11 cellular contexts compared by ENCODE assay signal in the genomic region with DNA sequence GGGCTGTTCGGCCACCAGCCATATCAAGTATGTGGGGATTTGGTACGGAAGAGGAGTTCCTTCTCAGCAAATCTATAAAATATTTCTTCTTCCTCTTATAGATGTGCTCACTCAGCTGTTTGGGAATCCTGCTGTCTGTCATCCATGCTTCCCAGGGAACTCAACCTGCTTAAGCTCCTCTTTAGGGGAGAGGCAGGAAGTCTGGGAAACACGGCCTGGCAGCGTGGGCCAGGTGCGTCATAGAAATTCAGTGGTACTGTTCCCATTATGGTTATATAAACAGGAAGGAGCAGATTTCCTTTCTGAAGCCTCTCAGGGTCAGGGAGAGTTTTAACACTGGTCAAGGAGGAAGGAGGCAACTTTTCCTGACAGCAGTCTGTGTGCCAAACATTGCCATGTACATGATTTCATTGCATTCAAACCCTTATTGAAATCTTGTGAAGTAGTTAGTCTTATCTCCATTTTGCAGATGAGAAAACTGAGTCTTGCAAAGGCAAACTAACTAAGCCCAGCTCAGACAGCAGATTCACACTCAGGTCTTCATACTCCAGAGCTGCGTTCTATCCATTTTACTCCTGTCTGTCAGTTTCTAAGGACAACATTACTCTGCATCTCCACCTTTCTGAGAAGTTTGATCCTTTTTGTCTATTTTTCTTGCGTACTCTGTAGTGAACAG. TPM values are rescaled to one million over a fixed set of nuclear protein-coding genes. Genes with fewer than 3 reads are reported as not detected.
DNase-seq lines count a peak whose midpoint lies in the region; ATAC-seq, FAIRE-seq and TF ChIP-seq lines count a peak whose summit lies in the region.
"Had no signal": no experiment of that assay in that cellular context is flagged by ENCODE, and none has a peak within 500 bp of the region (broad histone marks: within the 10 kb centered on the region; RNA-seq: fewer than 3 reads in every experiment).

No MANE protein-coding gene starts in this region.

- no peak for TF ChIP-seq POLR2A in A549 (IDR thresholded peaks at IDR 0.05; ENCODE audit: low read length)

- peak in 1 of 2 experiments; percentile 60 for DNase-seq in A549 (ENCODE audit: low read depth in 1 of 2, low spot score in 1 of 2)
- peak; percentile 31 for DNase-seq in NCI-H146 treated with DMSO at 0.1 percent for 48 hours (lab: John Stamatoyannopoulos, UW; ENCODE audit: unreplicated experiment)
- peak; percentile 57 for DNase-seq in choroid plexus epithelial cell (ENCODE audit: low read depth)
- peak in 1 of 2 donors; percentile 40 for DNase-seq in left lung
- DNase-seq in activated effector memory CD4-positive, alpha-beta T cell treated with Interleukin-2 at 50 U/mL for 16 hours: no peak
- DNase-seq: CD4-positive, alpha-beta T cell had no signal

- peaks cover 0 to 7% of the 10 kb centered on the region in 2 donors for H3K27me3 ChIP-seq in left lung

- peak overlapping the region; percentile 50 for H3K4me2 ChIP-seq in A549

- H3K27ac ChIP-seq in A549 (peak overlapping the region; percentile 67 to 78), left lung (peak overlapping the region in 1 of 2 donors; percentile 68)
- H3K27ac ChIP-seq: HL-60 had no signal

- H3K36me3 ChIP-seq in left lung: no peaks in the 10 kb centered on the region

- ATAC-seq in A549: peak in 1 of 2 experiments; percentile 13; a peak in 3 of 6 replicates
- ATAC-seq in left lung: peak; percentile 46
- no peak for ATAC-seq in HG02642 (IDR thresholded peaks at IDR 0.05; ENCODE audit: poor library complexity, unreplicated experiment)
- ATAC-seq in GM18873 (IDR thresholded peaks at IDR 0.05; ENCODE audit: low FRiP score, unreplicated experiment): no peak
- no peak for ATAC-seq in GM21447 (IDR thresholded peaks at IDR 0.05; ENCODE audit: unreplicated experiment)

- 63% methylated on average over 6 of the region's 7 CpGs for WGBS in A549 (ENCODE audit: missing lambda C conversion rate)

- no peak for FAIRE-seq in A549 (lab: Jason Lieb, UNC)
- FAIRE-seq: islet of Langerhans had no signal

- H3K4me1 ChIP-seq in A549 (peaks cover 69% of the 10 kb centered on the region), left lung (no peaks in the 10 kb centered on the region)

- POLR2A ChIA-PET in A549 (lab: Yijun Ruan, JAX): no interaction called here

- H3K9me3 ChIP-seq in A549 (no peaks in the 10 kb centered on the region), left lung (no peaks in the 10 kb centered on the region)

- no peak for TF ChIP-seq RAD21 in A549 (conservative IDR thresholded peaks at IDR 0.05 in 1 of 2, IDR thresholded peaks at IDR 0.05 in 1 of 2)

- intact Hi-C loops in left lung (cut with DNase I): no loop called here

- H3K4me3 ChIP-seq in A549 (no peak overlapping the region), choroid plexus epithelial cell (ENCODE audit: low read depth, low read length) (no peak overlapping the region), left lung (no peak overlapping the region)

- TF ChIP-seq EP300 in A549 (IDR thresholded peaks at IDR 0.05): no peak

- CTCF ChIA-PET in A549 (lab: Yijun Ruan, JAX): interaction anchor here (1.2 to 1.8 kb wide), 2 partner anchors 8 to 15 kb away, joined by 3 to 6 read pairs; no protein-coding TSS in a partner anchor

- TF ChIP-seq CTCF in A549 (IDR thresholded peaks at IDR 0.05) (no peak), choroid plexus epithelial cell (conservative IDR thresholded peaks at IDR 0.05; ENCODE audit: low read depth, low read length) (no peak), left lung (IDR thresholded peaks at IDR 0.05) (no peak)

TF ChIP-seq in A549, 52 proteins besides CTCF, POLR2A, EP300 and RAD21:
- TF ChIP-seq JUNB (IDR thresholded peaks at IDR 0.05): no peak
- TF ChIP-seq MAFK (IDR thresholded peaks at IDR 0.05; ENCODE audit: partially characterized antibody): peak; percentile 80

RNA-seq across cellular contexts. Expression of a gene that starts 35.4 kb away (rescaled TPM):
- polyA plus RNA-seq in A549 (2011; rRNA removed) (12.2 TPM in 2 replicates), A549 (2017; fragmentation: RNase III; extraction: RNeasy Plus Mini Kit Qiagen cat#74134 plus additional on column Dnase treatment) (3.4 to 4.0 TPM (median 3.9 TPM) in 3 replicates)
- 2.8 and 3.1 TPM in 2 replicates for polyA plus RNA-seq in A549 (2012; cell fraction: cytosol; rRNA removed)
- 4.4 and 5.1 TPM in 2 replicates for polyA plus RNA-seq in A549 (2012; cell fraction: nucleus; rRNA removed)
- 21.9 and 24.8 TPM in 2 replicates for polyA minus RNA-seq in A549 (2011; rRNA and poly(A)+ RNA removed)
- 10 to 100 TPM; 42.7 to 52.0 TPM for total RNA-seq in left lung
